ENCODE assay signal across 17 cellular contexts in genomic region chr9:7148243-7148765, GRCh38.
DNase-seq lines count a peak whose midpoint lies in the region; ATAC-seq and TF ChIP-seq lines count a peak whose summit lies in the region.
"Had no signal": no experiment of that assay in that cellular context is flagged by ENCODE, and none has a peak within 500 bp of the region (broad histone marks: within the 10 kb centered on the region; RNA-seq: fewer than 3 reads in every experiment).

No MANE protein-coding gene starts in this region.

- H3K27me3 ChIP-seq in CD8-positive, alpha-beta T cell (ENCODE audit: insufficient read depth, low read length) = no peaks in the 10 kb centered on the region
- H3K27me3 ChIP-seq in mesenchymal stem cell (ENCODE audit: control insufficient read depth in 1 of 2, insufficient read depth in 1 of 2, low read length in 2 of 2) (no peaks in the 10 kb centered on the region), thyroid gland (no peaks in the 10 kb centered on the region), Peyer's patch (no peaks in the 10 kb centered on the region)

- no peak overlapping the region for H2BK120ac ChIP-seq in mesenchymal stem cell (ENCODE audit: low read depth, low read length)

- no peak overlapping the region for H2AFZ ChIP-seq in mesenchymal stem cell (ENCODE audit: low read depth, low read length)
- H2AFZ ChIP-seq: GM23338 had no signal

- no peak for DNase-seq in CD8-positive, alpha-beta T cell
- DNase-seq in Right ventricle myocardium superior = no peak
- no peak for DNase-seq in mesenchymal stem cell
- no peak for DNase-seq in thyroid gland
- no peak for DNase-seq in stimulated activated CD4-positive, alpha-beta T cell treated with anti-CD3 and anti-CD28 coated beads, Interleukin-2, amount 100 ng/mL, for 48 hours
- no peak for DNase-seq in stimulated activated CD4-positive, alpha-beta T cell treated with anti-CD3 and anti-CD28 coated beads, Interleukin-2, amount 100 ng/mL, for 24 hours
- no peak for DNase-seq in Peyer's patch
- DNase-seq: ACHN, AML-193, DND-41, GDM1, NCI-H187 treated with DMSO at 0.1 percent for 48 hours, NCI-H345, NCI-H526 had no signal

- H3K27me3 Mint-ChIP-seq in CD8-positive, alpha-beta T cell (ENCODE audit: low read depth) = no peaks in the 10 kb centered on the region

- H3K4me2 ChIP-seq in mesenchymal stem cell (ENCODE audit: low read length, poor library complexity, severe bottlenecking) = no peak overlapping the region
- H3K4me2 ChIP-seq: GM23338 had no signal

- TF ChIP-seq POLR2A in thyroid gland (IDR thresholded peaks at IDR 0.05) (no peak), Peyer's patch (IDR thresholded peaks at IDR 0.05) (no peak)

- H3K9me3 Mint-ChIP-seq in CD8-positive, alpha-beta T cell = no peaks in the 10 kb centered on the region
- H3K9me3 Mint-ChIP-seq: GM23338 had no signal

- 97% methylated on average over 6 of the region's 7 CpGs for WGBS in mesenchymal stem cell
- 95% methylated on average over 7 of the region's 7 CpGs for WGBS in thyroid gland, 2 donors

- H3K4me3 Mint-ChIP-seq in CD8-positive, alpha-beta T cell = no peak overlapping the region
- H3K4me3 Mint-ChIP-seq: GM23338 had no signal

- CTCF ChIA-PET in CD8-positive, alpha-beta T cell (lab: Charles Lee) = no interaction called here

- H3K4me1 ChIP-seq in CD8-positive, alpha-beta T cell (ENCODE audit: insufficient read depth, low read length) = peaks cover 35% of the 10 kb centered on the region
- H3K4me1 ChIP-seq in mesenchymal stem cell (ENCODE audit: control insufficient read depth, insufficient read depth, low read depth, low read length) (peaks cover 8% of the 10 kb centered on the region), thyroid gland (peaks cover 26 to 53% of the 10 kb centered on the region in 2 donors), Peyer's patch (no peaks in the 10 kb centered on the region)

- no peak for ATAC-seq in CD8-positive, alpha-beta T cell
- peak; percentile 6 for ATAC-seq in Right ventricle myocardium superior (ENCODE audit: poor library complexity)
- ATAC-seq: GM23338, HCT116, K562 had no signal

- H3K79me1 ChIP-seq in mesenchymal stem cell (replicated peaks; ENCODE audit: low read length, poor library complexity, severe bottlenecking) = no peaks in the 10 kb centered on the region

- no peak overlapping the region for H3K27ac ChIP-seq in CD8-positive, alpha-beta T cell (ENCODE audit: low read depth, low read length)
- no peak overlapping the region for H3K27ac ChIP-seq in mesenchymal stem cell (ENCODE audit: low read length, poor library complexity, severe bottlenecking)
- peak overlapping the region in 2 of 3 donors; percentile 64 to 67 for H3K27ac ChIP-seq in thyroid gland
- no peak overlapping the region for H3K27ac ChIP-seq in Peyer's patch

- no peak overlapping the region for H2BK5ac ChIP-seq in mesenchymal stem cell (ENCODE audit: low read depth, low read length, poor library complexity, severe bottlenecking)

- peak overlapping the region; percentile 19 to 40 for H2BK12ac ChIP-seq in mesenchymal stem cell (ENCODE audit: low read length in 2 of 2)

- no peak overlapping the region for H4K91ac ChIP-seq in mesenchymal stem cell (ENCODE audit: low read length)

- intact Hi-C loops in CD8-positive, alpha-beta T cell (cut with DNase I, micrococcal nuclease) = no loop called here
- intact Hi-C loops in Right ventricle myocardium superior (cut with DNase I) (no loop called here), thyroid gland (cut with DNase I) (no loop called here)

- no peak overlapping the region for H2BK15ac ChIP-seq in mesenchymal stem cell (ENCODE audit: low read depth, poor library complexity, severe bottlenecking)

- H3K9me3 ChIP-seq in CD8-positive, alpha-beta T cell (ENCODE audit: low read length) = no peaks in the 10 kb centered on the region
- no peaks in the 10 kb centered on the region for H3K9me3 ChIP-seq in mesenchymal stem cell (ENCODE audit: control insufficient read depth, low read length)
- H3K9me3 ChIP-seq in thyroid gland = no peaks in the 10 kb centered on the region
- H3K9me3 ChIP-seq in Peyer's patch = no peaks in the 10 kb centered on the region

- POLR2A ChIA-PET in CD8-positive, alpha-beta T cell (lab: Charles Lee) = no interaction called here

- H3K14ac ChIP-seq in mesenchymal stem cell (ENCODE audit: low read length in 2 of 2) = peak overlapping the region in 1 of 2 experiments; percentile 35

- no peaks in the 10 kb centered on the region for H3K36me3 ChIP-seq in CD8-positive, alpha-beta T cell (ENCODE audit: insufficient read depth, low read length)
- H3K36me3 ChIP-seq in mesenchymal stem cell (ENCODE audit: control insufficient read depth in 1 of 2, insufficient read depth in 2 of 2, low read depth in 1 of 2, low read length in 2 of 2) (peaks cover 9 to 20% of the 10 kb centered on the region in 2 experiments), thyroid gland (no peaks in the 10 kb centered on the region), Peyer's patch (peaks cover 0 to 7% (median 0%) of the 10 kb centered on the region in 3 donors)

- peaks cover 58% of the 10 kb centered on the region for H3K36me3 Mint-ChIP-seq in CD8-positive, alpha-beta T cell

- H4K8ac ChIP-seq in mesenchymal stem cell (ENCODE audit: low read length) = no peak overlapping the region

- peak overlapping the region in 1 of 2 experiments; percentile 78 for H3K4ac ChIP-seq in mesenchymal stem cell (ENCODE audit: low read depth in 1 of 2, low read length in 2 of 2)

- TF ChIP-seq CTCF in CD8-positive, alpha-beta T cell (IDR thresholded peaks at IDR 0.05) = no peak
- TF ChIP-seq CTCF in thyroid gland (IDR thresholded peaks at IDR 0.05) = no peak
- no peak for TF ChIP-seq CTCF in Peyer's patch (IDR thresholded peaks at IDR 0.05)

- no peak overlapping the region for H3K9ac ChIP-seq in mesenchymal stem cell (ENCODE audit: low read length)

- H2AK5ac ChIP-seq in mesenchymal stem cell (ENCODE audit: low read length, severe bottlenecking) = no peak overlapping the region

- peak overlapping the region; percentile 52 for H3K27ac Mint-ChIP-seq in CD8-positive, alpha-beta T cell
- H3K27ac Mint-ChIP-seq: GM23338 had no signal

- H3K18ac ChIP-seq in mesenchymal stem cell (ENCODE audit: low read depth in 1 of 2, low read length in 2 of 2) = peak overlapping the region in 1 of 2 experiments; percentile 61

- H3K4me1 Mint-ChIP-seq in CD8-positive, alpha-beta T cell (ENCODE audit: low read depth) = peaks cover 35% of the 10 kb centered on the region

- no peak overlapping the region for H3K4me3 ChIP-seq in CD8-positive, alpha-beta T cell (ENCODE audit: low read depth, low read length)
- H3K4me3 ChIP-seq in mesenchymal stem cell (ENCODE audit: insufficient read depth in 1 of 2, low read depth in 1 of 2, low read length in 2 of 2) (no peak overlapping the region), thyroid gland (replicated peaks in 1 of 3) (no peak overlapping the region), Peyer's patch (no peak overlapping the region)
- H3K4me3 ChIP-seq: GM23338, K562 had no signal

- no peak overlapping the region for H3K23ac ChIP-seq in mesenchymal stem cell (ENCODE audit: low read length in 2 of 2)

Comparison
In these comparisons a context has a peak if more than half of its experiments do, and no peak if none do; other contexts are left out.
1. H3K27ac ChIP-seq: peak in thyroid gland (2 of 3); none in CD8-positive, alpha-beta T cell (single experiment), mesenchymal stem cell (single experiment) and Peyer's patch (0 of 4).